In genomic region chr1:157069596-157069995, GRCh38 we compare ENCODE assay signal across 20 cellular contexts. TPM values are rescaled to one million over a fixed set of nuclear protein-coding genes. Genes with fewer than 3 reads are reported as not detected.
DNase-seq lines count a peak whose midpoint lies in the region; FAIRE-seq and TF ChIP-seq lines count a peak whose summit lies in the region.
"Had no signal": no experiment of that assay in that cellular context is flagged by ENCODE, and none has a peak within 500 bp of the region (broad histone marks: within the 10 kb centered on the region; RNA-seq: fewer than 3 reads in every experiment).

No MANE protein-coding gene starts in this region.

- H3K9ac ChIP-seq in H1 (replicated peaks in 1 of 4; ENCODE audit: extremely low read depth in 1 of 4, low read depth in 3 of 4, low read length in 3 of 4): no peak overlapping the region
- H3K9ac ChIP-seq in kidney (ENCODE audit: low read length in 2 of 2): no peak overlapping the region
- H3K9ac ChIP-seq: GM23248 had no signal

- H3K56ac ChIP-seq in H1 (replicated peaks; ENCODE audit: insufficient read length, low read depth, low read length): no peak overlapping the region

- H3K4me3 ChIP-seq in H1 (ENCODE audit: extremely low read depth in 1 of 4, insufficient read depth in 2 of 4, low read depth in 3 of 4, low read length in 4 of 4) (no peak overlapping the region), skeletal muscle cell (ENCODE audit: low read depth, low read length) (no peak overlapping the region), kidney (ENCODE audit: low read length in 2 of 2) (no peak overlapping the region)
- H3K4me3 ChIP-seq: GM23248, SK-N-MC had no signal

- H4K5ac ChIP-seq in H1 (ENCODE audit: insufficient read length, low read depth, low read length): no peak overlapping the region

- H3K4me2 ChIP-seq in H1 (ENCODE audit: insufficient read depth in 1 of 2, low read depth in 2 of 2, low read length in 2 of 2): peak overlapping the region in 1 of 2 experiments; percentile 9; a peak in 1 of 4 replicates

- no peak overlapping the region for H2BK15ac ChIP-seq in H1 (ENCODE audit: low read length)

- TF ChIP-seq POLR2A in H1 (IDR thresholded peaks at IDR 0.05; ENCODE audit: control extremely low read depth in 1 of 2, low read depth in 2 of 2, low read length in 2 of 2): no peak

- no peaks in the 10 kb centered on the region for H3K79me2 ChIP-seq in H1 (ENCODE audit: control insufficient read depth in 1 of 2, insufficient read depth in 2 of 2, low read length in 2 of 2)

- no peak overlapping the region for H2BK20ac ChIP-seq in H1 (ENCODE audit: low read length)

- H2BK120ac ChIP-seq in H1 (replicated peaks; ENCODE audit: low read depth, low read length): no peak overlapping the region

- H2AK5ac ChIP-seq in H1 (ENCODE audit: low read depth, low read length): no peak overlapping the region

- H3K36me3 ChIP-seq in H1 (ENCODE audit: control insufficient read depth in 2 of 4, insufficient read depth in 4 of 4, low read length in 3 of 4) (no peaks in the 10 kb centered on the region), kidney (ENCODE audit: control insufficient read depth in 1 of 2, insufficient read depth in 2 of 2, low read length in 2 of 2) (no peaks in the 10 kb centered on the region)

- 80 to 100% methylated on average over 1 to 2 of the region's 2 CpGs for WGBS in H1 (ENCODE audit: extremely low coverage in 1 of 2, insufficient coverage in 1 of 2, insufficient read length in 1 of 2, insufficient replicate concordance in 2 of 2, low coverage in 1 of 2, low lambda C conversion rate in 2 of 2, missing lambda C conversion rate in 1 of 2), 2 experiments

- peak; percentile 45 for DNase-seq in DMS 273 (lab: John Stamatoyannopoulos, UW; ENCODE audit: unreplicated experiment)
- DNase-seq in DMS 273 treated with DMSO at 0.1 percent for 48 hours (lab: John Stamatoyannopoulos, UW): no peak
- DNase-seq in NCI-H146 (lab: John Stamatoyannopoulos, UW): peak; percentile 70
- no peak for DNase-seq in H1 (ENCODE audit: low read depth in 1 of 2, low spot score in 2 of 2)
- peak; percentile 13 for DNase-seq in skeletal muscle cell (ENCODE audit: low read depth)
- no peak for DNase-seq in kidney
- no peak for DNase-seq in EL
- DNase-seq in NK-92 (lab: John Stamatoyannopoulos, UW; ENCODE audit: unreplicated experiment): no peak
- DNase-seq: DMS153, GF-D8, GM23248, NCI-H1105 treated with DMSO at 0.1 percent for 48 hours, NCI-H187, NCI-H2107, NCI-H526, OCI-M1, Right ventricle myocardium superior had no signal

- no peaks in the 10 kb centered on the region for H3K4me1 ChIP-seq in H1 (replicated peaks in 1 of 4; ENCODE audit: control insufficient read depth in 3 of 4, insufficient read depth in 4 of 4, low read length in 3 of 4)
- peaks cover 0 to 2% of the 10 kb centered on the region in 2 donors for H3K4me1 ChIP-seq in kidney (ENCODE audit: control insufficient read depth in 1 of 2, insufficient read depth in 1 of 2, low read depth in 1 of 2, low read length in 2 of 2)

- no peak for TF ChIP-seq RAD21 in H1 (IDR thresholded peaks at IDR 0.05 in 1 of 2, conservative IDR thresholded peaks at IDR 0.05 in 1 of 2; ENCODE audit: low read depth in 2 of 2, low read length in 2 of 2)

- no peak overlapping the region for H3K14ac ChIP-seq in H1 (ENCODE audit: insufficient read length)

- H3K23me2 ChIP-seq in H1 (ENCODE audit: low read depth, low read length): peaks cover 3% of the 10 kb centered on the region; the same call in 1 of the 2 replicates

- H2BK12ac ChIP-seq in H1 (ENCODE audit: low read depth, low read length): no peak overlapping the region

- no peaks in the 10 kb centered on the region for H4K20me1 ChIP-seq in H1 (replicated peaks in 1 of 2; ENCODE audit: control insufficient read depth in 1 of 2, insufficient read depth in 2 of 2, low read length in 2 of 2)

- no peak overlapping the region for H4K91ac ChIP-seq in H1 (replicated peaks; ENCODE audit: insufficient read length, low read length)

- H3K79me1 ChIP-seq in H1 (ENCODE audit: low read depth, low read length): no peaks in the 10 kb centered on the region

- no peak overlapping the region for H2BK5ac ChIP-seq in H1 (ENCODE audit: low read depth, low read length)

- no peak overlapping the region for H2AFZ ChIP-seq in H1 (ENCODE audit: low read length)
- H2AFZ ChIP-seq: GM23248 had no signal

- intact Hi-C loops in kidney (cut with DNase I): no loop called here

- H3K27ac ChIP-seq in H1 (ENCODE audit: low read depth, low read length) (no peak overlapping the region), kidney (ENCODE audit: low read depth in 2 of 2, low read length in 2 of 2) (no peak overlapping the region)
- H3K27ac ChIP-seq: 22Rv1, GM23248, SK-N-MC had no signal

- no peak overlapping the region for H4K8ac ChIP-seq in H1 (ENCODE audit: extremely low read depth, insufficient read depth, low read length)

- TF ChIP-seq CTCF in H1 (IDR thresholded peaks at IDR 0.05; ENCODE audit: control extremely low read depth in 1 of 3, insufficient read depth in 1 of 3, low read depth in 1 of 3, low read length in 3 of 3) (no peak), kidney (IDR thresholded peaks at IDR 0.05; ENCODE audit: borderline replicate concordance, extremely low read depth, insufficient read depth) (no peak)

- no peak overlapping the region for H3K18ac ChIP-seq in H1 (ENCODE audit: extremely low read depth, low read length)

- FAIRE-seq in H1 (lab: Jason Lieb, UNC): peak; percentile 19
- no peak for FAIRE-seq in kidney (lab: Jason Lieb, UNC)

- peaks cover 0 to 3% (median 1%) of the 10 kb centered on the region in 4 experiments; a peak in 2 of 7 replicates for H3K27me3 ChIP-seq in H1 (replicated peaks in 1 of 4; ENCODE audit: control insufficient read depth in 3 of 4, extremely low read depth in 1 of 4, insufficient read depth in 3 of 4, low read length in 3 of 4)

- no peak overlapping the region for H3K4ac ChIP-seq in H1 (replicated peaks; ENCODE audit: insufficient read length, low read depth, low read length)

- CTCF ChIA-PET in H1 (lab: Charles Lee; ENCODE audit: partially characterized antibody): interaction anchor here (0.6 to 1.6 kb wide), 4 partner anchors 12 to 434 kb away, joined by 3 to 7 read pairs (median 3); no protein-coding TSS in a partner anchor

- POLR2A ChIA-PET in H1 (lab: Charles Lee; ENCODE audit: partially characterized antibody): no interaction called here

- H3K23ac ChIP-seq in H1 (ENCODE audit: insufficient read length): no peak overlapping the region

- H3K9me3 ChIP-seq in H1 (ENCODE audit: insufficient read depth in 2 of 2, low read depth in 1 of 2, low read length in 1 of 2) (no peaks in the 10 kb centered on the region; a peak in 1 of 4 replicates), kidney (ENCODE audit: control insufficient read depth in 1 of 2, low read length in 2 of 2) (no peaks in the 10 kb centered on the region)

- TF ChIP-seq EP300 in H1 (IDR thresholded peaks at IDR 0.05; ENCODE audit: borderline replicate concordance in 1 of 2, low read depth in 2 of 2, low read length in 2 of 2): no peak

TF ChIP-seq in H1, 55 proteins besides CTCF, POLR2A, EP300 and RAD21:
- TF ChIP-seq RBBP5 (IDR thresholded peaks at IDR 0.05; ENCODE audit: borderline replicate concordance, low read depth, low read length) (no peak), TCF12 (IDR thresholded peaks at IDR 0.05; ENCODE audit: low read depth, low read length) (0 out of 2 replicates have a peak, but pooled peaks have one; percentile 28), SP1 (IDR thresholded peaks at IDR 0.05; ENCODE audit: low read depth, low read length) (no peak), CEBPB (IDR thresholded peaks at IDR 0.05; ENCODE audit: low read depth, low read length) (no peak)

RNA-seq across cellular contexts. Expression of gene ARHGEF11, which starts 24.1 kb away (rescaled TPM):
- total RNA-seq in H1 (2021; fragmentation: NEBNext Ultra II Directional; extraction: Animal tissue kit (Norgen Biotek cat#: 25700)): 32.4 and 33.1 TPM in 2 replicates
- polyA plus RNA-seq in H1 (2011; rRNA removed) (19.9 and 23.1 TPM in 2 replicates), kidney (ENCODE audit: insufficient read depth, low read depth, low replicate concordance) (8.8 TPM)
- polyA plus RNA-seq in H1 (2011; cell fraction: cytosol; rRNA removed): 17.8 TPM
- 85.7 TPM for polyA plus RNA-seq in H1 (2011; cell fraction: nucleus; rRNA removed)
- polyA plus RNA-seq in H1 (2012, experiment 1 of 2): 20.6 to 25.7 TPM (median 23.4 TPM) in 4 replicates
- 9.4 TPM for polyA plus RNA-seq in H1 (2012, experiment 2 of 2)
- polyA plus RNA-seq in H1 (2013, experiment 1 of 2): 12.1 TPM
- polyA plus RNA-seq in H1 (2013, experiment 2 of 2): 10.9 TPM
- polyA minus RNA-seq in H1 (2011; rRNA and poly(A)+ RNA removed): 33.6 and 49.1 TPM in 2 replicates
- polyA minus RNA-seq in H1 (2011; cell fraction: cytosol; rRNA and poly(A)+ RNA removed): 20.3 TPM
- polyA minus RNA-seq in H1 (2011; cell fraction: nucleus; rRNA and poly(A)+ RNA removed): 55.4 TPM
- 36.4 TPM for total RNA-seq in kidney

RNA-seq across cellular contexts. Expression of gene ETV3L, which starts 30.0 kb away (rescaled TPM):
- 0.17 and 0.25 TPM in 2 replicates for total RNA-seq in H1 (2021; fragmentation: NEBNext Ultra II Directional; extraction: Animal tissue kit (Norgen Biotek cat#: 25700))
- polyA plus RNA-seq in H1 (2011; rRNA removed) (0.26 and 0.28 TPM in 2 replicates), kidney (ENCODE audit: insufficient read depth, low read depth, low replicate concordance) (not detected)
- 0.36 TPM for polyA plus RNA-seq in H1 (2011; cell fraction: cytosol; rRNA removed)
- 0.29 TPM for polyA plus RNA-seq in H1 (2011; cell fraction: nucleus; rRNA removed)
- polyA plus RNA-seq in H1 (2012, experiment 1 of 2): 0.24 to 0.37 TPM (median 0.31 TPM) in 3 of 4 replicates, not detected in the other
- 0.08 TPM for polyA plus RNA-seq in H1 (2012, experiment 2 of 2)
- 0.12 TPM for polyA plus RNA-seq in H1 (2013, experiment 1 of 2)
- 0.13 TPM for polyA plus RNA-seq in H1 (2013, experiment 2 of 2)
- 0.22 and 0.27 TPM in 2 replicates for polyA minus RNA-seq in H1 (2011; rRNA and poly(A)+ RNA removed)
- polyA minus RNA-seq in H1 (2011; cell fraction: cytosol; rRNA and poly(A)+ RNA removed): not detected
- polyA minus RNA-seq in H1 (2011; cell fraction: nucleus; rRNA and poly(A)+ RNA removed): not detected
- total RNA-seq in kidney: not detected
- total RNA-seq: Daoy, GM23248, Right ventricle myocardium superior had no signal
- polyA plus RNA-seq: GM23248 had no signal

Comparison
In these comparisons a context has a peak if more than half of its experiments do, and no peak if none do; other contexts are left out.
1. DNase-seq: peak in DMS 273 (single experiment), NCI-H146 (single experiment) and skeletal muscle cell (single experiment); none in DMS 273 treated with DMSO at 0.1 percent for 48 hours (single experiment), H1 (0 of 2), kidney (single experiment), EL (single experiment) and NK-92 (single experiment).